In genomic region chr17:2090804-2091534, GRCh38 we compare ENCODE assay signal across 9 cellular contexts. TPM values are rescaled to one million over a fixed set of nuclear protein-coding genes. Genes with fewer than 3 reads are reported as not detected.
A peak's percentile ranks its signal among the peaks of the same experiment; 100 is the strongest.
DNase-seq lines count a peak whose midpoint lies in the region; ATAC-seq and TF ChIP-seq lines count a peak whose summit lies in the region.
"Had no signal": no experiment of that assay in that cellular context is flagged by ENCODE, and none has a peak within 500 bp of the region (broad histone marks: within the 10 kb centered on the region; RNA-seq: fewer than 3 reads in every experiment).

No MANE protein-coding gene starts in this region.

- H3K36me3 Mint-ChIP-seq in CD8-positive, alpha-beta T cell: peaks cover 43% of the 10 kb centered on the region
- H3K36me3 Mint-ChIP-seq in chondrocyte (ENCODE audit: low read depth): peaks cover 3% of the 10 kb centered on the region

- H3K27ac Mint-ChIP-seq in CD8-positive, alpha-beta T cell: peak overlapping the region; percentile 93
- peak overlapping the region; percentile 70 for H3K27ac Mint-ChIP-seq in chondrocyte (ENCODE audit: unreplicated experiment)

- H3K27me3 ChIP-seq in CD8-positive, alpha-beta T cell (ENCODE audit: insufficient read depth, low read length): no peaks in the 10 kb centered on the region
- no peaks in the 10 kb centered on the region for H3K27me3 ChIP-seq in MG63

- peaks cover 36% of the 10 kb centered on the region for H3K4me1 ChIP-seq in CD8-positive, alpha-beta T cell (ENCODE audit: insufficient read depth, low read length)

- H3K4me3 ChIP-seq in CD8-positive, alpha-beta T cell (ENCODE audit: low read depth, low read length): no peak overlapping the region
- no peak overlapping the region for H3K4me3 ChIP-seq in MG63

- no peaks in the 10 kb centered on the region for H3K36me3 ChIP-seq in CD8-positive, alpha-beta T cell (ENCODE audit: insufficient read depth, low read length)
- no peaks in the 10 kb centered on the region for H3K36me3 ChIP-seq in MG63

- H3K4me3 Mint-ChIP-seq in CD8-positive, alpha-beta T cell: peak overlapping the region; percentile 92
- H3K4me3 Mint-ChIP-seq in chondrocyte (ENCODE audit: unreplicated experiment): no peak overlapping the region

- peaks cover 52% of the 10 kb centered on the region for H3K4me1 Mint-ChIP-seq in CD8-positive, alpha-beta T cell (ENCODE audit: low read depth)
- peaks cover 55% of the 10 kb centered on the region for H3K4me1 Mint-ChIP-seq in chondrocyte (ENCODE audit: low read depth)

- CTCF ChIA-PET in CD8-positive, alpha-beta T cell (lab: Charles Lee): interaction anchor here (0.5 to 2.6 kb wide), 5 partner anchors 32 to 154 kb away, joined by 3 to 10 read pairs (median 4); partner anchors contain the start of gene HIC1

- ATAC-seq in CD8-positive, alpha-beta T cell: no peak
- ATAC-seq in stimulated activated naive CD8-positive, alpha-beta T cell treated with anti-CD3 and anti-CD28 coated beads, Interleukin-15, Interleukin-2, amounts not matched to agents 100 U/mL and 50 U/mL, for 24 hours: no peak

- POLR2A ChIA-PET in CD8-positive, alpha-beta T cell (lab: Charles Lee): interaction anchor here (1.4 to 2.7 kb wide), 3 partner anchors 11 to 175 kb away, joined by 4 to 8 read pairs (median 7); partner anchors contain the start of gene HIC1

- intact Hi-C loops in CD8-positive, alpha-beta T cell (cut with DNase I, micrococcal nuclease): no loop called here

- no peak for TF ChIP-seq CTCF in CD8-positive, alpha-beta T cell (IDR thresholded peaks at IDR 0.05)
- TF ChIP-seq CTCF in chondrocyte (IDR thresholded peaks at IDR 0.05): peak; percentile 76

- H3K27ac ChIP-seq in CD8-positive, alpha-beta T cell (ENCODE audit: low read depth, low read length): no peak overlapping the region
- H3K27ac ChIP-seq: parathyroid adenoma had no signal

- no peaks in the 10 kb centered on the region for H3K9me3 ChIP-seq in CD8-positive, alpha-beta T cell (ENCODE audit: low read length)
- H3K9me3 ChIP-seq in MG63: no peaks in the 10 kb centered on the region

- no peaks in the 10 kb centered on the region for H3K9me3 Mint-ChIP-seq in CD8-positive, alpha-beta T cell
- no peaks in the 10 kb centered on the region for H3K9me3 Mint-ChIP-seq in chondrocyte (ENCODE audit: low read depth)

- DNase-seq in CD8-positive, alpha-beta T cell: no peak
- DNase-seq in MG63 (peak; percentile 76), chondrocyte (ENCODE audit: low spot score) (no peak), medulla oblongata (ENCODE audit: extremely low spot score) (peak; percentile 48), NCI-H2081 treated with DMSO at 0.1 percent for 48 hours (lab: John Stamatoyannopoulos, UW) (no peak), putamen (ENCODE audit: low spot score) (no peak), NCI-H748 treated with DMSO at 0.1 percent for 48 hours (lab: John Stamatoyannopoulos, UW) (no peak)
- no peak for DNase-seq in stimulated activated naive CD8-positive, alpha-beta T cell treated with anti-CD3 and anti-CD28 coated beads, Interleukin-15, Interleukin-2, amounts not matched to agents 100 U/mL and 50 U/mL, for 24 hours

- no peaks in the 10 kb centered on the region for H3K27me3 Mint-ChIP-seq in CD8-positive, alpha-beta T cell (ENCODE audit: low read depth)
- no peaks in the 10 kb centered on the region for H3K27me3 Mint-ChIP-seq in chondrocyte (ENCODE audit: low read depth)

RNA-seq across cellular contexts. Expression of gene HIC1, which starts 36.1 kb away (rescaled TPM):
- 10 to 100 TPM; 12.1 to 13.0 TPM for total RNA-seq in CD8-positive, alpha-beta T cell
- total RNA-seq in MG63 (2014; rRNA removed; shearing (Covaris generic); ENCODE audit: low replicate concordance): 0.89 and 1.1 TPM in 2 replicates
- total RNA-seq in chondrocyte: 3.3 to 9.0 TPM (median 8.8 TPM) in 3 replicates

RNA-seq across cellular contexts. Expression of gene OVCA2, which starts 49.1 kb away (rescaled TPM):
- total RNA-seq in CD8-positive, alpha-beta T cell: 10 to 100 TPM; 38.7 to 48.2 TPM
- total RNA-seq in MG63 (2014; rRNA removed; shearing (Covaris generic); ENCODE audit: low replicate concordance): 36.6 and 51.8 TPM in 2 replicates
- total RNA-seq in chondrocyte: 26.6 to 30.2 TPM (median 30.1 TPM) in 3 replicates

Comparison
In these comparisons a context has a peak if more than half of its experiments do, and no peak if none do; other contexts are left out.
1. DNase-seq: peak in MG63 (single experiment) and medulla oblongata (single experiment); none in CD8-positive, alpha-beta T cell (0 of 7), chondrocyte (single experiment), NCI-H2081 treated with DMSO at 0.1 percent for 48 hours (single experiment), putamen (single experiment), NCI-H748 treated with DMSO at 0.1 percent for 48 hours (single experiment) and stimulated activated naive CD8-positive, alpha-beta T cell treated with anti-CD3 and anti-CD28 coated beads, Interleukin-15, Interleukin-2, amounts not matched to agents 100 U/mL and 50 U/mL, for 24 hours (single experiment).